Comparison of ENCODE assay signal across 8 cellular contexts in the genomic region with DNA sequence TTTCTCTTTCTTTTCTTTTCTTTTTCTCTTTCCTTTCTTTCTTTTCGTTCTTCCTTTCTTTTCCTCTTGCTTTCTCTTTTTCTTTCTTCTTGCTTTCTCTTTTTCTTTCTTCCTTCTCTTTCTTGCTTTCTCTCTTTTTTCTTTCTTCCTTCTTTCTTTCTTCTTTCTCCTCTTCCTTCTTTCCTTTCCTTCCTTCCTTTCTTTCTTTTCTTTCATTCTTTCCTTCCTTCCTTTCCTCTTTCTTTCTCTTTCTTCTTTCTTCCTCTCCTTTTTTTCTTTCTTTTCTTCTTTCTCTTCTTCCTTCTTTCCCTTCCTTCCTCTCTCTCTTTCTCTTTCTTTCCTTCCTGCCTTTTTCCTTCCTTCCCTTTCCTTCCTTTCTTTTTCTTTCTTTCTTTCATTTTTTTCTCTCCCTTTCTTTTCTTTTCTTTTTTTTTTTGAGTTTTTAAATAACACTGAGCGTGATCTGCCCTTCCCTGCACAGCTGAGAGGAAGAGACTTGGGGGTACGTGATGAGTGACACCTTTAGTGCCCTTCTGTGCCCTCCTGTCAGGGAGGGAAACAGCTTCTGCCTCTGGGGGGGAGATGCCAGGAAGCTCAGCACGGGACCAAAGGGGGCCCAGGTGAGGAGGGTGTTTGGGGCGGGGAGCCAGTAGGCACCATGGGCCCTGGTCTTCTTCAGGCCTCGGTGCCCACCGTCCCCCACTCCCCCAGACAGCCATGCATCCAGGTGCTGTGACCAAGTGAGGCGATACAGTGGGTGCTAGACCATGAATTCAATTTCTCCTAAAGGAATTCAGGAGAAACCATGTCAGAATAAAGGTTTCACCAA. TPM values are rescaled to one million over a fixed set of nuclear protein-coding genes. Genes with fewer than 3 reads are reported as not detected.
DNase-seq lines count a peak whose midpoint lies in the region; ATAC-seq and TF ChIP-seq lines count a peak whose summit lies in the region.

No MANE protein-coding gene starts in this region.

- TF ChIP-seq POLR2A in Peyer's patch (IDR thresholded peaks at IDR 0.05) (no peak), esophagus squamous epithelium (IDR thresholded peaks at IDR 0.05) (no peak)

- 71 to 74% methylated on average over 6 to 8 of the region's 8 CpGs for WGBS in esophagus squamous epithelium, 2 donors

- H3K9me3 ChIP-seq in ES-I3 (ENCODE audit: control insufficient read depth, insufficient read depth, low read length): no peaks in the 10 kb centered on the region
- no peaks in the 10 kb centered on the region for H3K9me3 ChIP-seq in Peyer's patch
- H3K9me3 ChIP-seq in esophagus squamous epithelium: no peaks in the 10 kb centered on the region

- TF ChIP-seq CTCF in Peyer's patch (IDR thresholded peaks at IDR 0.05) (no peak), esophagus squamous epithelium (IDR thresholded peaks at IDR 0.05) (no peak)

- intact Hi-C loops in esophagus squamous epithelium (cut with DNase I): no loop called here

- H3K27ac ChIP-seq in Peyer's patch (peak overlapping the region in 1 of 4 donors; percentile 45), esophagus squamous epithelium (peak overlapping the region in 2 of 4 donors; percentile 32 to 49), rectal smooth muscle tissue (ENCODE audit: low read depth, low read length) (no peak overlapping the region)

- ATAC-seq in GM18520 (IDR thresholded peaks at IDR 0.05; ENCODE audit: unreplicated experiment): no peak

- H3K4me3 ChIP-seq in Peyer's patch: peak overlapping the region in 3 of 4 donors; percentile 25 to 49 (median 37)
- H3K4me3 ChIP-seq in esophagus squamous epithelium: peak overlapping the region in 3 of 4 donors; percentile 37 to 66 (median 38)
- H3K4me3 ChIP-seq in rectal smooth muscle tissue (ENCODE audit: low read length): peak overlapping the region; percentile 65

- DNase-seq in Peyer's patch: no peak
- no peak for DNase-seq in esophagus squamous epithelium (lab: John Stamatoyannopoulos, UW)
- DNase-seq in hepatic stellate cell (ENCODE audit: low spot score): no peak
- no peak for DNase-seq in NOMO-1 treated with dmso at 0.1 percent for 144 hours (lab: John Stamatoyannopoulos, UW; ENCODE audit: unreplicated experiment)
- DNase-seq in stimulated activated CD4-positive, alpha-beta T cell treated with anti-CD3 and anti-CD28 coated beads, Interleukin-4, amount 100 ng/mL, for 1 hour: no peak

- H3K4me1 ChIP-seq in ES-I3 (ENCODE audit: insufficient read depth, low read length): 0 out of 2 replicates have a peak, but pooled peaks cover 5% of the 10 kb centered on the region
- peaks cover 0 to 3% (median 0%) of the 10 kb centered on the region in 4 donors for H3K4me1 ChIP-seq in Peyer's patch
- H3K4me1 ChIP-seq in esophagus squamous epithelium: peaks cover 0 to 27% (median 10%) of the 10 kb centered on the region in 3 donors
- H3K4me1 ChIP-seq in rectal smooth muscle tissue (ENCODE audit: control insufficient read depth, insufficient read depth, low read length): no peaks in the 10 kb centered on the region

- no peaks in the 10 kb centered on the region for H3K27me3 ChIP-seq in Peyer's patch
- H3K27me3 ChIP-seq in esophagus squamous epithelium: no peaks in the 10 kb centered on the region
- no peaks in the 10 kb centered on the region for H3K27me3 ChIP-seq in rectal smooth muscle tissue (ENCODE audit: control insufficient read depth, insufficient read depth, low read length)

- H3K9ac ChIP-seq in ES-I3 (ENCODE audit: low read depth, low read length): peak overlapping the region; percentile 40
- H3K9ac ChIP-seq in rectal smooth muscle tissue (ENCODE audit: low read length): no peak overlapping the region

- no peaks in the 10 kb centered on the region for H3K36me3 ChIP-seq in ES-I3 (ENCODE audit: insufficient read depth, low read length)
- no peaks in the 10 kb centered on the region for H3K36me3 ChIP-seq in Peyer's patch
- no peaks in the 10 kb centered on the region for H3K36me3 ChIP-seq in esophagus squamous epithelium
- no peaks in the 10 kb centered on the region for H3K36me3 ChIP-seq in rectal smooth muscle tissue (ENCODE audit: control insufficient read depth, insufficient read depth, low read length)

RNA-seq across cellular contexts. Expression of gene CDKN2AIP, which starts 36.6 kb away (rescaled TPM):
- total RNA-seq in Peyer's patch (10 to 100 TPM; 17.9 to 25.2 (median 19.9) TPM), esophagus squamous epithelium (10 to 100 TPM; 20.3 to 33.5 (median 27.2) TPM)
